33 cellular contexts compared by ENCODE assay signal in genomic region chr15:75158402-75158801, GRCh38.
"Had no signal": no experiment of that assay in that cellular context is flagged by ENCODE, and none has a peak within 500 bp of the region (broad histone marks: within the 10 kb centered on the region; RNA-seq: fewer than 3 reads in every experiment).

No MANE protein-coding gene starts in this region.

- H3K36me3 ChIP-seq: adrenal gland, MG63, Peyer's patch, SJSA1 had no signal

- H3K36me3 Mint-ChIP-seq: activated CD4-positive, alpha-beta memory T cell treated with anti-CD3 and anti-CD28 coated beads for 36 hours; activated naive CD4-positive, alpha-beta T cell treated with anti-CD3 and anti-CD28 coated beads, Interleukin-2, amount 50 U/mL, for 72 hours; brain; WTC11 had no signal

- H3K4me3 Mint-ChIP-seq: activated CD4-positive, alpha-beta memory T cell treated with anti-CD3 and anti-CD28 coated beads for 36 hours; activated CD4-positive, alpha-beta T cell treated with anti-CD3 and anti-CD28 coated beads for 36 hours; activated naive CD4-positive, alpha-beta T cell treated with anti-CD3 and anti-CD28 coated beads for 36 hours; brain; T-helper 1 cell treated with Interleukin-12 subunit alpha and Interleukin-12 subunit beta and Interleukin-4 antibody, amounts not matched to agents 30 μg/mL and 1 μg/mL, for 36 hours; T-helper 2 cell treated with Interferon-gamma antibody and Interleukin-4, amounts not matched to agents 5 μg/mL and 100 μg/mL, for 36 hours; WTC11 had no signal

- H3K27ac Mint-ChIP-seq: activated CD4-positive, alpha-beta memory T cell treated with anti-CD3 and anti-CD28 coated beads for 36 hours; activated CD4-positive, alpha-beta T cell treated with anti-CD3 and anti-CD28 coated beads for 36 hours; activated naive CD4-positive, alpha-beta T cell treated with anti-CD3 and anti-CD28 coated beads for 36 hours; activated naive CD4-positive, alpha-beta T cell treated with anti-CD3 and anti-CD28 coated beads, Interleukin-2, amount 50 U/mL, for 72 hours; brain; T-helper 1 cell treated with Interleukin-12 subunit alpha and Interleukin-12 subunit beta and Interleukin-4 antibody, amounts not matched to agents 30 μg/mL and 1 μg/mL, for 36 hours; T-helper 2 cell treated with Interferon-gamma antibody and Interleukin-4, amounts not matched to agents 5 μg/mL and 100 μg/mL, for 36 hours; WTC11 had no signal

- H3K4me2 ChIP-seq: SK-N-SH had no signal

- H3K27me3 ChIP-seq: adrenal gland, MG63, Peyer's patch, SJSA1 had no signal

- DNase-seq: activated CD4-positive, alpha-beta memory T cell treated with anti-CD3 and anti-CD28 coated beads for 36 hours; activated CD4-positive, alpha-beta T cell treated with anti-CD3 and anti-CD28 coated beads for 36 hours; activated CD4-positive, alpha-beta T cell treated with anti-CD3 and anti-CD28 coated beads, Interleukin-2, amount 50 U/mL, for 1 hour; activated gamma-delta T cell treated with Interleukin-2 at 50 U/mL for 16 hours; activated naive CD4-positive, alpha-beta T cell treated with anti-CD3 and anti-CD28 coated beads for 36 hours; activated T-cell treated with anti-CD3 and anti-CD28 coated beads, Interleukin-2, amount 50 U/mL, for 1 hour; caudate nucleus; Kasumi-1; KG1; MG63; NCI-H1048; NCI-H1105 treated with DMSO at 0.1 percent for 48 hours; NCI-H1436; NCI-H1694; NCI-H2029; NCI-H2171; NCI-H510A; NCI-H526; NCI-H748 treated with DMSO at 0.1 percent for 48 hours; NK-92 treated with Interleukin-12 subunit alpha and Interleukin-12 subunit beta, amount 100 ng/mL, for 24 hours; PC-3; RPMI8226; SHP77 treated with DMSO at 0.1 percent for 48 hours; SK-N-SH had no signal

- H3K27ac ChIP-seq: adrenal gland, Peyer's patch had no signal

- H3K4me1 ChIP-seq: adrenal gland had no signal

- H3K4me3 ChIP-seq: adrenal gland, MG63, Peyer's patch, SJSA1 had no signal

- H3K9me3 Mint-ChIP-seq: activated CD4-positive, alpha-beta memory T cell treated with anti-CD3 and anti-CD28 coated beads for 36 hours; activated naive CD4-positive, alpha-beta T cell treated with anti-CD3 and anti-CD28 coated beads for 36 hours; activated naive CD4-positive, alpha-beta T cell treated with anti-CD3 and anti-CD28 coated beads, Interleukin-2, amount 50 U/mL, for 72 hours; T-helper 1 cell treated with Interleukin-12 subunit alpha and Interleukin-12 subunit beta and Interleukin-4 antibody, amounts not matched to agents 30 μg/mL and 1 μg/mL, for 36 hours; T-helper 2 cell treated with Interferon-gamma antibody and Interleukin-4, amounts not matched to agents 5 μg/mL and 100 μg/mL, for 36 hours; WTC11 had no signal

- H3K4me1 Mint-ChIP-seq: brain had no signal

- H3K9me2 ChIP-seq: SK-N-SH had no signal

- ATAC-seq: activated CD4-positive, alpha-beta T cell treated with anti-CD3 and anti-CD28 coated beads for 36 hours; activated CD4-positive, CD25-positive, alpha-beta regulatory T cell treated with anti-CD3 and anti-CD28 coated beads, Interleukin-2, amount 50 U/mL, for 24 hours; activated naive CD4-positive, alpha-beta T cell treated with anti-CD3 and anti-CD28 coated beads, Interleukin-2, amount 50 U/mL, for 72 hours; PC-3; WTC11 had no signal

- H3K9me3 ChIP-seq: adrenal gland, MG63, Peyer's patch, SJSA1, SK-N-SH had no signal
